Comparison of ENCODE assay signal across 22 cellular contexts in genomic region chr4:56187601-56188177, GRCh38.
DNase-seq lines count a peak whose midpoint lies in the region; FAIRE-seq and TF ChIP-seq lines count a peak whose summit lies in the region.
"Had no signal": no experiment of that assay in that cellular context is flagged by ENCODE, and none has a peak within 500 bp of the region (broad histone marks: within the 10 kb centered on the region; RNA-seq: fewer than 3 reads in every experiment).

No MANE protein-coding gene starts in this region.

- peaks cover 13% of the 10 kb centered on the region for H3F3A ChIP-seq in neural progenitor cell (ENCODE audit: low read depth)

- H4K20me1 ChIP-seq in astrocyte (ENCODE audit: insufficient read depth, low read length) (no peaks in the 10 kb centered on the region), neural progenitor cell (ENCODE audit: low read depth) (peaks cover 13% of the 10 kb centered on the region)

- H3K79me2 ChIP-seq in astrocyte (ENCODE audit: insufficient read depth, low read length) (no peaks in the 10 kb centered on the region), neural progenitor cell (ENCODE audit: low read depth) (no peaks in the 10 kb centered on the region)

- no peak for TF ChIP-seq CTCF in D721Med (IDR thresholded peaks at IDR 0.05; ENCODE audit: insufficient read depth, missing control alignments)
- no peak for TF ChIP-seq CTCF in astrocyte (IDR thresholded peaks at IDR 0.05; ENCODE audit: insufficient read depth, low read depth, low read length)
- TF ChIP-seq CTCF in glutamatergic neuron (IDR thresholded peaks at IDR 0.05; ENCODE audit: partially characterized antibody, unreplicated experiment) = no peak
- TF ChIP-seq CTCF in neural progenitor cell (IDR thresholded peaks at IDR 0.05) = no peak
- TF ChIP-seq CTCF in GM10248 (IDR thresholded peaks at IDR 0.05; ENCODE audit: control extremely low read depth, extremely low read depth, low read depth, missing control alignments) = no peak

- H3K4me1 Mint-ChIP-seq in astrocyte (ENCODE audit: low read depth, unreplicated experiment) (no peaks in the 10 kb centered on the region), glutamatergic neuron (ENCODE audit: low read depth, unreplicated experiment) (peaks cover 25% of the 10 kb centered on the region), neural progenitor cell (peaks cover 20% of the 10 kb centered on the region)

- DNase-seq in D721Med (ENCODE audit: insufficient read length, low spot score) (no peak), astrocyte (ENCODE audit: low read depth) (no peak), glutamatergic neuron (no peak), neural progenitor cell (ENCODE audit: low spot score) (peak; percentile 34), amniotic stem cell (lab: John Stamatoyannopoulos, UW) (no peak), SIG-M5 (lab: John Stamatoyannopoulos, UW) (no peak), GM10248 (ENCODE audit: extremely low spot score) (no peak), inferior parietal cortex (ENCODE audit: extremely low spot score) (no peak)
- DNase-seq: DMS53; GDM1; Kasumi-1; NCI-H1694 treated with DMSO at 0.1 percent for 48 hours; NCI-H2081 treated with DMSO at 0.1 percent for 48 hours; NCI-H2227 treated with DMSO at 0.1 percent for 48 hours; NCI-H510A; NK-92 treated with Interleukin-12 subunit alpha and Interleukin-12 subunit beta, amount 100 ng/mL, for 24 hours had no signal

- H3K9me3 ChIP-seq in astrocyte (ENCODE audit: insufficient read depth, low read depth, low read length) (no peaks in the 10 kb centered on the region), neural progenitor cell (ENCODE audit: low read depth) (no peaks in the 10 kb centered on the region)
- H3K9me3 ChIP-seq: A549 had no signal

- H3K36me3 ChIP-seq in astrocyte (ENCODE audit: insufficient read depth, low read length) = no peaks in the 10 kb centered on the region
- peaks cover 9% of the 10 kb centered on the region for H3K36me3 ChIP-seq in neural progenitor cell

- POLR2A ChIA-PET in GM10248 (lab: Yijun Ruan, JAX) = no interaction called here

- CTCF ChIA-PET in GM10248 (lab: Yijun Ruan, JAX) = interaction anchor here (1.5 kb wide), 1 partner anchor 10 kb away, joined by 3 read pairs; no protein-coding TSS in a partner anchor

- H3K4me3 Mint-ChIP-seq in astrocyte (ENCODE audit: unreplicated experiment) (no peak overlapping the region), glutamatergic neuron (ENCODE audit: unreplicated experiment) (peak overlapping the region; percentile 27), neural progenitor cell (peak overlapping the region; percentile 12)
- H3K4me3 Mint-ChIP-seq: B cell, CD14-positive monocyte had no signal

- H3K9ac ChIP-seq in astrocyte (ENCODE audit: low read length) (no peak overlapping the region), neural progenitor cell (no peak overlapping the region)

- H3K4me1 ChIP-seq in astrocyte (ENCODE audit: insufficient read depth, low read length) (no peaks in the 10 kb centered on the region), neural progenitor cell (peaks cover 16% of the 10 kb centered on the region)
- H3K4me1 ChIP-seq: A549 had no signal

- no peaks in the 10 kb centered on the region for H3K27me3 ChIP-seq in astrocyte (ENCODE audit: insufficient read depth, low read length)
- no peaks in the 10 kb centered on the region for H3K27me3 ChIP-seq in neural progenitor cell
- H3K27me3 ChIP-seq: SJCRH30 had no signal

- H3K36me3 Mint-ChIP-seq in astrocyte (ENCODE audit: low read depth, unreplicated experiment) = peaks cover 5% of the 10 kb centered on the region
- peaks cover 13% of the 10 kb centered on the region for H3K36me3 Mint-ChIP-seq in glutamatergic neuron (ENCODE audit: unreplicated experiment)
- peaks cover 25% of the 10 kb centered on the region for H3K36me3 Mint-ChIP-seq in neural progenitor cell
- H3K36me3 Mint-ChIP-seq: CD14-positive monocyte had no signal

- H3K27ac Mint-ChIP-seq in astrocyte (ENCODE audit: unreplicated experiment) (no peak overlapping the region), glutamatergic neuron (ENCODE audit: unreplicated experiment) (peak overlapping the region; percentile 89), neural progenitor cell (peak overlapping the region; percentile 81)
- H3K27ac Mint-ChIP-seq: B cell, CD14-positive monocyte had no signal

- H3K4me3 ChIP-seq in astrocyte (ENCODE audit: insufficient read depth, low read depth, low read length) (no peak overlapping the region), neural progenitor cell (no peak overlapping the region)
- H3K4me3 ChIP-seq: A549, SJCRH30 had no signal

- no peak overlapping the region for H3K4me2 ChIP-seq in astrocyte (ENCODE audit: low read length)
- peak overlapping the region; percentile 58 for H3K4me2 ChIP-seq in neural progenitor cell
- H3K4me2 ChIP-seq: A549 had no signal

- peak; percentile 41 for FAIRE-seq in D721Med (lab: Jason Lieb, UNC)
- no peak for FAIRE-seq in astrocyte (lab: Jason Lieb, UNC)
- FAIRE-seq: A549, GM19239, H54 had no signal

- peaks cover 5% of the 10 kb centered on the region for H3K9me3 Mint-ChIP-seq in astrocyte (ENCODE audit: unreplicated experiment)
- peaks cover 10% of the 10 kb centered on the region for H3K9me3 Mint-ChIP-seq in glutamatergic neuron (ENCODE audit: unreplicated experiment)
- peaks cover 14% of the 10 kb centered on the region for H3K9me3 Mint-ChIP-seq in neural progenitor cell

- H2AFZ ChIP-seq in astrocyte (ENCODE audit: low read depth, low read length) = peak overlapping the region; percentile 23
- no peak overlapping the region for H2AFZ ChIP-seq in neural progenitor cell (replicated peaks)

- H3K27ac ChIP-seq in astrocyte (ENCODE audit: low read depth, low read length) = no peak overlapping the region
- H3K27ac ChIP-seq in neural progenitor cell = peak overlapping the region; percentile 59
- H3K27ac ChIP-seq: A549, SJCRH30 had no signal

- no peaks in the 10 kb centered on the region for H3K27me3 Mint-ChIP-seq in astrocyte (ENCODE audit: low read depth, unreplicated experiment)
- H3K27me3 Mint-ChIP-seq in glutamatergic neuron (ENCODE audit: unreplicated experiment) = peaks cover 10% of the 10 kb centered on the region
- peaks cover 2% of the 10 kb centered on the region for H3K27me3 Mint-ChIP-seq in neural progenitor cell (ENCODE audit: insufficient read depth, low read depth)
- H3K27me3 Mint-ChIP-seq: B cell had no signal
